ENCODE assay signal across 8 cellular contexts in genomic region chr1:212719633-212720032, GRCh38.
"Had no signal": no experiment of that assay in that cellular context is flagged by ENCODE, and none has a peak within 500 bp of the region (broad histone marks: within the 10 kb centered on the region; RNA-seq: fewer than 3 reads in every experiment).

No MANE protein-coding gene starts in this region.

- ATAC-seq: GM12878 had no signal

- H3K4me3 ChIP-seq: GM12878 had no signal

- FAIRE-seq: G401.6, GM12878, GM12891, GM12892, GM18507, GM19239 had no signal

- DNase-seq: GDM1, GF-D8 had no signal
